1 cellular context compared by ENCODE assay signal in the genomic region with DNA sequence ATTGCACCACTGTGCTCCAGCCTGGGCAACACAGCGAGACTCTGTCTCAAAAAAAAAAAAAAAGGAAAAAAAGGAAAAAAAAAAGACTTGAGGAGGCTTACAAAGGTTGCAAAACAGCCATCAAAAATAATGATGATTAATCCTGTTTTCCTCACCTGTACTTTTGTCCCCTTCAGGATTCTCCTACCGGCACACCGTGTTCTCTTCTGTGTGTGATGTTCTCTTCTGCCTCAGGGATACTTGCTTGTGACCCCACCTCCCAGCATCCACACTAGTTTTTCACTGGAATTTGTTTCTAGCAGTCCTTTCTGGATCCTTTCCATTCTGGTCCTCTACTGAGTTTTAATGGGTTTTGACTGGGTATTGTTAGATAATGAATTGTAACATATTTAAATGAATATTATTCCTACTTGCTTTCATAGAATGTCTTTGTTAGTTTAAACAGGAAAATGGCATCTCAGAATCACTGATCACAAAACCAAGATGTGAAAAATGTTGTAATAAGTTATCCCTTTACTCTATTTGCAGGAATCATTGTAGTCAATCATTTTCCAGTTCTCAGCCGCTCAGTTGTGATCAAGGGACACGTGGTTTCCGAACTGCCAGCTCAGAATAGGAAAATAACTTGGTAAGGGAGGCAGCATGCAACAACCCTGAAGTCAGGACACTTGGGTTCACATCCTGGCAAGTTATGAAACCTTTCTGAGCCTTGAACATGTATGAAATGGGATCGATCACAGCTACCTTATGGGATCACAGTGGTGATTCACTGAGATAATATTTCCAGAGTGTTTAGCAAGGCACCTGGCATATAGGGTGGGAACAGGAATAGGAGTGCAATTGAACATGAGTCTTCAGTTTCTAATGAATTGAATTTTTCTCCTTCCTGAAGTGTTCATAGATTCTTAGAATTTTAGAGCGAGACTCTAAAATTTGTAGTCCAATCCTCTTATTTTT.
TF ChIP-seq lines count a peak whose summit lies in the region.

No MANE protein-coding gene starts in this region.

TF ChIP-seq in GM12891, 5 proteins besides CTCF, POLR2A, EP300 and RAD21 (continued from another document):
- TF ChIP-seq POLR2AphosphoS5 (IDR thresholded peaks at IDR 0.05; ENCODE audit: low read depth, low read length) (no peak), PAX5 (IDR thresholded peaks at IDR 0.05; ENCODE audit: insufficient read depth, low read length, severe bottlenecking) (no peak), TAF1 (IDR thresholded peaks at IDR 0.05; ENCODE audit: low read depth, low read length) (no peak)
